ENCODE assay signal across 8 cellular contexts in the genomic region with DNA sequence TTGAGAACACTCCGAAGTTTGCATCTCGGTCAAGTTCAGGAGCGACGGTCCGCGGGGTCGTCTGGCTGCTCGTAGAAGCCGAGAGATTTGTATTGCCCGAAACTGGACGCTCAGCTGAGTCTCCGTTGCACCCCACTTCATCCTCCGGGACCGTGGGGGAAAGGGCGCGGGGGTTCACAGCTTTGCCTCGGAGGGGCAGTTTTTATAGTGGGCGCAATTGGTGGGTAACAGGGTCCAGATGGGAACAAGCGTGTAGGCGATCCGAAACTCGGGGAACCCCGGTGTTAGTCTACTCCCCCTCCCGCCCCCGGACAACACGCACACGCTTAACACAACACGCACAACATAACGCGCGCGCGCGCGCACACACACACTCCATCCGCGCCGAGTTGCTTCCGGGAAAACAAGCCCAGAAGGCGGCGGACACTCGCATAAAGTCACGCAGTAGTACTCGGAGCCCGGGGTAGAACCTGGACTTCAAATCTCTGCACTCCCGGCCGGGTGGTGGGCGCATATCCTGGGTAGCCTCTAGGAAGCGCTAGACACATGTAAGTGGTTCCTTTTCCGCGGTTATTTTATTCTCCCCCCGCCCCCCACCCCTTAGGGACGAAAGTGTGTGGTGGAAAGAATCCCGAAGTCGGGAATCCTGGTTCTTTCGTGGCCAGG. TPM values are rescaled to one million over a fixed set of nuclear protein-coding genes. Genes with fewer than 3 reads are reported as not detected.
DNase-seq lines count a peak whose midpoint lies in the region; ATAC-seq lines count a peak whose summit lies in the region.

No MANE protein-coding gene starts in this region.

- ATAC-seq in HG02798 (IDR thresholded peaks at IDR 0.05; ENCODE audit: poor library complexity, unreplicated experiment) = peak; percentile 5

- DNase-seq in COR-L47 (lab: John Stamatoyannopoulos, UW) = peak; percentile 75
- DNase-seq in NCI-H82 treated with DMSO at 0.1 percent for 48 hours (lab: John Stamatoyannopoulos, UW; ENCODE audit: unreplicated experiment) = peak; percentile 52
- peak; percentile 53 to 75 for DNase-seq in activated CD8-positive, alpha-beta memory T cell treated with anti-CD3 and anti-CD28 coated beads for 1 hour (ENCODE audit: extremely low read depth in 1 of 2, low read depth in 1 of 2)
- peak; percentile 83 for DNase-seq in effector CD4-positive, alpha-beta T cell
- peak; percentile 96 to 97 for DNase-seq in lung microvascular endothelial cell (ENCODE audit: low read depth in 2 of 2)
- DNase-seq in stimulated activated CD4-positive, alpha-beta T cell treated with anti-CD3 and anti-CD28 coated beads, TNF-alpha, amount 100 ng/mL, for 1 hour (ENCODE audit: low read depth in 3 of 3, low spot score in 1 of 3) = peak; percentile 61 to 77 (median 73)
- no peak for DNase-seq in NCI-H1048 (lab: John Stamatoyannopoulos, UW)

RNA-seq across cellular contexts. Expression of a gene that starts 1.0 kb away (rescaled TPM):
- total RNA-seq in lung microvascular endothelial cell = 48.4 and 152 TPM in 2 replicates
